24 cellular contexts compared by ENCODE assay signal in genomic region chr3:55626284-55626675, GRCh38.
DNase-seq lines count a peak whose midpoint lies in the region; ATAC-seq, FAIRE-seq and TF ChIP-seq lines count a peak whose summit lies in the region.
"Had no signal": no experiment of that assay in that cellular context is flagged by ENCODE, and none has a peak within 500 bp of the region (broad histone marks: within the 10 kb centered on the region; RNA-seq: fewer than 3 reads in every experiment).

No MANE protein-coding gene starts in this region.

- H3K4me3 ChIP-seq in AG10803 (ENCODE audit: low read length) (no peak overlapping the region), HEK293 (ENCODE audit: low read depth, low read length) (no peak overlapping the region), GM12878 (no peak overlapping the region), trophoblast cell (ENCODE audit: low read depth, low read length) (no peak overlapping the region)
- H3K4me3 ChIP-seq: HAP-1, MG63 had no signal

- no peak overlapping the region for H3K18ac ChIP-seq in trophoblast cell (ENCODE audit: low read length)

- TF ChIP-seq CTCF in AG10803 (conservative IDR thresholded peaks at IDR 0.05; ENCODE audit: low read length) (no peak), HEK293 (tag by site-specific recombination; IDR thresholded peaks at IDR 0.05) (no peak), GM12878 (IDR thresholded peaks at IDR 0.05 in 2 of 3, conservative IDR thresholded peaks at IDR 0.05 in 1 of 3; ENCODE audit: control insufficient read depth in 2 of 3, extremely low read depth in 1 of 3, insufficient read depth in 1 of 3, low read depth in 3 of 3, low read length in 3 of 3) (no peak)

- H3K27me3 ChIP-seq in GM12878 (replicated peaks in 1 of 2; ENCODE audit: control insufficient read depth in 2 of 2, insufficient read depth in 2 of 2, low read length in 1 of 2) (no peaks in the 10 kb centered on the region), trophoblast cell (ENCODE audit: insufficient read depth, low read length) (no peaks in the 10 kb centered on the region)
- H3K27me3 ChIP-seq: MG63 had no signal

- no peak for TF ChIP-seq EP300 in GM12878 (IDR thresholded peaks at IDR 0.05; ENCODE audit: borderline replicate concordance in 1 of 2, control insufficient read depth in 1 of 2, low read depth in 2 of 2, low read length in 2 of 2)

- no peak for TF ChIP-seq RAD21 in GM12878 (IDR thresholded peaks at IDR 0.05; ENCODE audit: insufficient read depth, low read depth, low read length)

- H3K4me1 Mint-ChIP-seq in T-helper 2 cell treated with Interferon-gamma antibody and Interleukin-4, amounts not matched to agents 5 μg/mL and 100 μg/mL, for 36 hours (ENCODE audit: low read depth) = no peaks in the 10 kb centered on the region
- H3K4me1 Mint-ChIP-seq: CD4-positive, alpha-beta memory T cell; IgD-negative memory B cell had no signal

- no peaks in the 10 kb centered on the region for H4K20me1 ChIP-seq in GM12878 (ENCODE audit: control insufficient read depth, insufficient read depth)

- H3K4me3 Mint-ChIP-seq in T-helper 2 cell treated with Interferon-gamma antibody and Interleukin-4, amounts not matched to agents 5 μg/mL and 100 μg/mL, for 36 hours = no peak overlapping the region
- H3K4me3 Mint-ChIP-seq: CD4-positive, alpha-beta memory T cell had no signal

- H3K36me3 ChIP-seq in HEK293 (ENCODE audit: control insufficient read depth in 2 of 2, insufficient read depth in 1 of 2, low read length in 2 of 2) (no peaks in the 10 kb centered on the region), GM12878 (ENCODE audit: control insufficient read depth in 2 of 2, insufficient read depth in 2 of 2, low read length in 1 of 2) (no peaks in the 10 kb centered on the region), trophoblast cell (ENCODE audit: control insufficient read depth in 1 of 2, insufficient read depth in 2 of 2, low read length in 2 of 2) (no peaks in the 10 kb centered on the region)
- H3K36me3 ChIP-seq: HAP-1, MG63 had no signal

- RAD21 ChIA-PET in GM12878 (lab: Charles Lee; ENCODE audit: unreplicated experiment) = interaction anchor here (1.2 to 1.8 kb wide), 4 partner anchors 15 to 120 kb away, joined by 3 to 5 read pairs (median 4); no protein-coding TSS in a partner anchor

- H3K14ac ChIP-seq in trophoblast cell (ENCODE audit: low read length) = no peak overlapping the region

- peak overlapping the region; percentile 23 for H2BK5ac ChIP-seq in trophoblast cell (ENCODE audit: low read depth, low read length, poor library complexity)

- H2BK120ac ChIP-seq in trophoblast cell (ENCODE audit: insufficient read depth, low read length, poor library complexity) = no peak overlapping the region

- H3K79me2 ChIP-seq in GM12878 (ENCODE audit: control insufficient read depth, insufficient read depth, low read length) = no peaks in the 10 kb centered on the region
- peaks cover 2% of the 10 kb centered on the region for H3K79me2 ChIP-seq in trophoblast cell (ENCODE audit: control insufficient read depth, insufficient read depth, low read length, poor library complexity)

- H3K23ac ChIP-seq in trophoblast cell (ENCODE audit: low read length) = no peak overlapping the region

- H2AFZ ChIP-seq in GM12878 (ENCODE audit: control insufficient read depth, low read depth, low read length) (no peak overlapping the region), trophoblast cell (ENCODE audit: insufficient read depth, low read length, poor library complexity) (no peak overlapping the region)

- H3K79me1 ChIP-seq in trophoblast cell (ENCODE audit: low read length) = peaks cover 18% of the 10 kb centered on the region

- ATAC-seq in GM12878 (no peak), HG03521 (IDR thresholded peaks at IDR 0.05; ENCODE audit: unreplicated experiment) (no peak), GM19395 (IDR thresholded peaks at IDR 0.05; ENCODE audit: unreplicated experiment) (no peak)

- no TSS peak for BruUV-seq in GM12878 (replicated peaks; lab: Mats Ljungman, UMichigan)

- 39% methylated on average over 2 of the region's 2 CpGs for WGBS in GM12878 (ENCODE audit: insufficient coverage, insufficient replicate concordance, low lambda C conversion rate, missing lambda C conversion rate)
- WGBS in trophoblast cell (ENCODE audit: extremely low coverage, insufficient coverage, insufficient read length) = no CpG with 5 or more reads among the region's 2 CpGs

- TF ChIP-seq POLR2A in GM12878 (IDR thresholded peaks at IDR 0.05; ENCODE audit: low read depth, low read length) = no peak

- H3K4me2 ChIP-seq in GM12878 (ENCODE audit: control insufficient read depth, insufficient read depth) (0 out of 2 replicates have a peak overlapping the region, but pooled peaks have one; percentile 38), trophoblast cell (ENCODE audit: low read length) (peak overlapping the region; percentile 29)

- H2AK5ac ChIP-seq in trophoblast cell (ENCODE audit: low read length) = no peak overlapping the region

- H4K8ac ChIP-seq in trophoblast cell (ENCODE audit: low read depth, low read length) = no peak overlapping the region

- H3K9ac ChIP-seq in GM12878 (ENCODE audit: control insufficient read depth, insufficient read depth, low read length) (no peak overlapping the region), trophoblast cell (ENCODE audit: low read length) (no peak overlapping the region)

- no peaks in the 10 kb centered on the region for H3K36me3 Mint-ChIP-seq in T-helper 2 cell treated with Interferon-gamma antibody and Interleukin-4, amounts not matched to agents 5 μg/mL and 100 μg/mL, for 36 hours (ENCODE audit: low read depth)
- H3K36me3 Mint-ChIP-seq: CD4-positive, alpha-beta memory T cell; IgD-negative memory B cell had no signal

- POLR2A ChIA-PET in HEK293 (lab: Yijun Ruan, JAX) = no interaction called here
- POLR2A ChIA-PET in GM12878 (lab: Charles Lee) = no interaction called here

- H3K27me3 Mint-ChIP-seq in T-helper 2 cell treated with Interferon-gamma antibody and Interleukin-4, amounts not matched to agents 5 μg/mL and 100 μg/mL, for 36 hours (ENCODE audit: low read depth) = no peaks in the 10 kb centered on the region
- H3K27me3 Mint-ChIP-seq: CD4-positive, alpha-beta memory T cell had no signal

- H3K4me1 ChIP-seq in HEK293 (ENCODE audit: control insufficient read depth, insufficient read depth, low read length) (peaks cover 13% of the 10 kb centered on the region), GM12878 (ENCODE audit: control insufficient read depth, insufficient read depth, low read length) (peaks cover 34% of the 10 kb centered on the region), trophoblast cell (ENCODE audit: control insufficient read depth in 1 of 2, insufficient read depth in 2 of 2, low read length in 2 of 2) (peaks cover 8 to 18% of the 10 kb centered on the region in 2 experiments)

- CTCF ChIA-PET in HEK293 (lab: Yijun Ruan, JAX) (interaction anchor here (0.6 to 1.2 kb wide), 2 partner anchors 141 to 1984 kb away, joined by 3 read pairs; no protein-coding TSS in a partner anchor), GM12878 (lab: Yijun Ruan, JAX) (interaction anchor here (2.9 kb wide), 1 partner anchor 13 kb away, joined by 9 read pairs; no protein-coding TSS in a partner anchor)

- no peak overlapping the region for H3K4ac ChIP-seq in trophoblast cell (ENCODE audit: low read depth, low read length)

- FAIRE-seq in GM12878 (lab: Jason Lieb, UNC) = no peak
- FAIRE-seq: RCC 7860 had no signal

- SMC1A ChIA-PET in GM12878 (lab: Charles Lee; ENCODE audit: uncharacterized antibody, unreplicated experiment) = interaction anchor here (1.0 to 1.7 kb wide), 3 partner anchors 13 to 36 kb away, joined by 3 read pairs; no protein-coding TSS in a partner anchor

- H3K27ac Mint-ChIP-seq in T-helper 2 cell treated with Interferon-gamma antibody and Interleukin-4, amounts not matched to agents 5 μg/mL and 100 μg/mL, for 36 hours = no peak overlapping the region
- H3K27ac Mint-ChIP-seq: CD4-positive, alpha-beta memory T cell; IgD-negative memory B cell had no signal

- no peaks in the 10 kb centered on the region for H3K9me3 Mint-ChIP-seq in T-helper 2 cell treated with Interferon-gamma antibody and Interleukin-4, amounts not matched to agents 5 μg/mL and 100 μg/mL, for 36 hours

- in situ Hi-C loops in GM12878 (cut with MboI) = no loop called here

- no peak overlapping the region for H4K91ac ChIP-seq in trophoblast cell (ENCODE audit: low read depth, low read length)

- H3K27ac ChIP-seq in HEK293 (ENCODE audit: extremely low read depth, low read depth, low read length) (no peak overlapping the region), GM12878 (ENCODE audit: control insufficient read depth, insufficient read depth) (no peak overlapping the region; the same call in 1 of the 2 replicates), trophoblast cell (ENCODE audit: low read depth, low read length) (peak overlapping the region; percentile 89)
- H3K27ac ChIP-seq: HL-60 had no signal

- H3K9me3 ChIP-seq in HEK293 (ENCODE audit: control insufficient read depth, insufficient read depth, low read depth, low read length) (no peaks in the 10 kb centered on the region), GM12878 (replicated peaks; ENCODE audit: control insufficient read depth, insufficient read depth, low read length) (peaks cover 3% of the 10 kb centered on the region; the same call in 2 of the 3 replicates), trophoblast cell (ENCODE audit: insufficient read depth, low read depth, low read length) (no peaks in the 10 kb centered on the region)
- H3K9me3 ChIP-seq: HAP-1, MG63 had no signal

- no peak overlapping the region for H2BK12ac ChIP-seq in trophoblast cell (ENCODE audit: low read length)

- intact Hi-C loops in GM12878 (cut with micrococcal nuclease; ENCODE audit: unreplicated experiment) = no loop called here

- peak; percentile 61 for DNase-seq in AG10803 (ENCODE audit: low read depth)
- DNase-seq in GM12878 (ENCODE audit: low read depth, low spot score) = no peak
- DNase-seq in trophoblast cell = peak; percentile 21 to 61
- DNase-seq in T-helper 2 cell treated with Interferon-gamma antibody and Interleukin-4, amounts not matched to agents 5 μg/mL and 100 μg/mL, for 36 hours (ENCODE audit: low spot score) = no peak
- DNase-seq in NCI-H187 (lab: John Stamatoyannopoulos, UW) = no peak
- DNase-seq: 8988T; CD4-positive, alpha-beta memory T cell; DMS153; MG63; NCI-H1092; NCI-H1436 treated with DMSO at 0.1 percent for 48 hours; NCI-H2029 treated with DMSO at 0.1 percent for 48 hours; NCI-H2171 treated with DMSO at 0.1 percent for 48 hours; NCI-H446; NCI-H526 treated with DMSO at 0.1 percent for 48 hours; NK-92 treated with Interleukin-12 subunit alpha and Interleukin-12 subunit beta, amount 100 ng/mL, for 24 hours; Right ventricle myocardium superior had no signal

- no peak overlapping the region for H4K12ac ChIP-seq in trophoblast cell (ENCODE audit: low read depth, low read length)

TF ChIP-seq in GM12878, 131 proteins besides CTCF, POLR2A, EP300 and RAD21 (continues in another document):
- TF ChIP-seq MXI1 (IDR thresholded peaks at IDR 0.05; ENCODE audit: low read depth, low read length) (no peak), BACH1 (IDR thresholded peaks at IDR 0.05; ENCODE audit: borderline replicate concordance) (no peak), CREM (IDR thresholded peaks at IDR 0.05; ENCODE audit: low read depth) (no peak)

Comparison
In these comparisons a context has a peak if more than half of its experiments do, and no peak if none do; other contexts are left out.
1. DNase-seq: peak in AG10803 (single experiment) and trophoblast cell (2 of 2); none in GM12878 (single experiment), T-helper 2 cell treated with Interferon-gamma antibody and Interleukin-4, amounts not matched to agents 5 μg/mL and 100 μg/mL, for 36 hours (single experiment) and NCI-H187 (0 of 2).